Comparison of ENCODE assay signal across 19 cellular contexts in the genomic region with DNA sequence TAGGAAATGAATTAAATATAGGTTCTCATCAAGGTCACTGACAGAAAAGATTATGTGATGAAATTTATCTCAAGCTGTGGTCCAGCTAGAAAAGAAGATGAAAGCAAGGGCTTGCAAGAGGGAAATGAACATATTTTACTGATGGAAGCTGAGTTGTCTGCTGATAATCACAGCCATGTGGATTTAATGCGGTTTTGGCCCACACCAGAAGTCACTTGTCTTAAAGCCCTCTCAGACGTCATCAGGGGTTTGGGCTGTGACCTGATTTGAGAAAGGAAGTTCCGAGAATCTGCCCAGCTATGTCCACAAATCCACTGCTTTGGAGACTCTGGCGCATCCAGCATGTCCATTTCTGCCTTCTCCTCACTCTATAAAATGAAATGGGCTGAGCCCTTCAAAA.
"Had no signal": no experiment of that assay in that cellular context is flagged by ENCODE, and none has a peak within 500 bp of the region (broad histone marks: within the 10 kb centered on the region; RNA-seq: fewer than 3 reads in every experiment).

No MANE protein-coding gene starts in this region.

- H3K4me3 ChIP-seq: coronary artery, dorsolateral prefrontal cortex, esophagus muscularis mucosa, gastroesophageal sphincter, heart right ventricle, left lung, lower lobe of right lung, mucosa of descending colon had no signal

- H3K4me3 Mint-ChIP-seq: mesothelial cell of epicardium, naive B cell had no signal

- H3K27ac Mint-ChIP-seq: mesothelial cell of epicardium had no signal

- H3K4me1 Mint-ChIP-seq: mesothelial cell of epicardium had no signal

- ATAC-seq: foreskin keratinocyte, gastroesophageal sphincter, heart right ventricle, left cardiac atrium, left lung, left ventricle myocardium superior, lower lobe of right lung, mucosa of descending colon had no signal

- H3K9me3 Mint-ChIP-seq: mesothelial cell of epicardium had no signal

- DNase-seq: dermis blood vessel endothelial cell; dorsolateral prefrontal cortex; effector CD4-positive, alpha-beta T cell; effector memory CD4-positive, alpha-beta T cell; foreskin keratinocyte; glutamatergic neuron; head of caudate nucleus; heart right ventricle; hippocampal formation; left cardiac atrium; left lung; left ventricle myocardium superior; lower lobe of right lung; mucosa of descending colon; naive B cell had no signal
